In the genomic region with DNA sequence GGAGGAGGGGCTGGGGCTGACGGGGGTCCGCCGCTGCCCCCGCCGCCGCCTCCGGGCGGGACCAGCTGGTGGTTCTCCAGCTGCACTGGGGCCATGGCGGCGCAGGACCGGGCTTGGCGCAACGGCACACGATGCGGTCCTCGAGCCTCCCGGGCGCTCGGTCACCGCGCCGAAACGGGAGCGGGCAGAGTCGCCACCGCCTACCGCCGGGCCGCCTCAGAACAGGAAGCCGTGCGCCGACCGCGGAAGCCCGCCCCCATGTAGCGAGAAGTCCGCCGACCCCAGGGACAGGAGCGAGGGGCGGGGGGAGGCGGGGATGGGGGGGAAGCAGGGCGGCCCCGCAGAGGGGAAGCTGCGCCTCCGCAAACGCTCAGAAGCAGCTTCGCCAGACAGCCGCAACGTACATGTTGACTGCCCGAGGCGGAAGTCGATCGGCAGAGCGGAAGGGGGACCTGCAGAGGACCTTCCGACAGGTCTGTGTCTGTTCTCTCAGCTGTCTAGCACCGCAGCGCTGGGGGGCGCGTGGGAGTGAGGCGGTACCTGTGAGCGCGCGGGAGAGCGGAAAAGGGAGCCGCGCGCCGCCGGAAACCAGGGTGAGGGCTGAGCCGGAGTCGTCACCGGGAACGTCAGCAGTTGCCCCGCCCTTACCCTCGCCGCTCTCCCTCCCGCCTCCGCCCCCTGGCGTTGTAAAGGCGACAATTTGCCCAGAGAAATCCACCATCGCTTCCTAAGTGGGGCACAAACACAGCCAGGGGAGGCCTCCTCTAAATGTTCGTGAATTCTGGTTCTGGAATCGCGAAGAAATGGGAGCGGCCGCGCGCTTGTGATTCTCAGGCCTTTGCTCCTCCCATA, we compare ENCODE assay signal across 1 cellular context.
TF ChIP-seq lines count a peak whose summit lies in the region.

A gene (minus strand): TSS at position 225 of the 852 bp plus-strand sequence. CDS start 130 bp downstream, at position 95.

TF ChIP-seq in neural cell, 6 proteins besides CTCF, POLR2A, EP300 and RAD21:
- TF ChIP-seq, protein P1, sequence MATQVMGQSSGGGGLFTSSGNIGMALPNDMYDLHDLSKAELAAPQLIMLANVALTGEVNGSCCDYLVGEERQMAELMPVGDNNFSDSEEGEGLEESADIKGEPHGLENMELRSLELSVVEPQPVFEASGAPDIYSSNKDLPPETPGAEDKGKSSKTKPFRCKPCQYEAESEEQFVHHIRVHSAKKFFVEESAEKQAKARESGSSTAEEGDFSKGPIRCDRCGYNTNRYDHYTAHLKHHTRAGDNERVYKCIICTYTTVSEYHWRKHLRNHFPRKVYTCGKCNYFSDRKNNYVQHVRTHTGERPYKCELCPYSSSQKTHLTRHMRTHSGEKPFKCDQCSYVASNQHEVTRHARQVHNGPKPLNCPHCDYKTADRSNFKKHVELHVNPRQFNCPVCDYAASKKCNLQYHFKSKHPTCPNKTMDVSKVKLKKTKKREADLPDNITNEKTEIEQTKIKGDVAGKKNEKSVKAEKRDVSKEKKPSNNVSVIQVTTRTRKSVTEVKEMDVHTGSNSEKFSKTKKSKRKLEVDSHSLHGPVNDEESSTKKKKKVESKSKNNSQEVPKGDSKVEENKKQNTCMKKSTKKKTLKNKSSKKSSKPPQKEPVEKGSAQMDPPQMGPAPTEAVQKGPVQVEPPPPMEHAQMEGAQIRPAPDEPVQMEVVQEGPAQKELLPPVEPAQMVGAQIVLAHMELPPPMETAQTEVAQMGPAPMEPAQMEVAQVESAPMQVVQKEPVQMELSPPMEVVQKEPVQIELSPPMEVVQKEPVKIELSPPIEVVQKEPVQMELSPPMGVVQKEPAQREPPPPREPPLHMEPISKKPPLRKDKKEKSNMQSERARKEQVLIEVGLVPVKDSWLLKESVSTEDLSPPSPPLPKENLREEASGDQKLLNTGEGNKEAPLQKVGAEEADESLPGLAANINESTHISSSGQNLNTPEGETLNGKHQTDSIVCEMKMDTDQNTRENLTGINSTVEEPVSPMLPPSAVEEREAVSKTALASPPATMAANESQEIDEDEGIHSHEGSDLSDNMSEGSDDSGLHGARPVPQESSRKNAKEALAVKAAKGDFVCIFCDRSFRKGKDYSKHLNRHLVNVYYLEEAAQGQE (IDR thresholded peaks at IDR 0.05; ENCODE audit: borderline replicate concordance): no peak
- TF ChIP-seq MXI1 (conservative IDR thresholded peaks at IDR 0.05; ENCODE audit: poor library complexity, severe bottlenecking) (peak; percentile 5), SMC3 (conservative IDR thresholded peaks at IDR 0.05; ENCODE audit: poor library complexity) (peak; percentile 54), TAF1 (IDR thresholded peaks at IDR 0.05; ENCODE audit: low read depth) (peak; percentile 60), EZH2 (IDR thresholded peaks at IDR 0.05; ENCODE audit: borderline replicate concordance, insufficient read depth, low read length, poor library complexity, severe bottlenecking) (no peak), POLR2AphosphoS5 (IDR thresholded peaks at IDR 0.05) (peak; percentile 76)
